15 cellular contexts compared by ENCODE assay signal in genomic region chr6:166672624-166673165, GRCh38. TPM values are rescaled to one million over a fixed set of nuclear protein-coding genes. Genes with fewer than 3 reads are reported as not detected.
DNase-seq lines count a peak whose midpoint lies in the region; ATAC-seq and TF ChIP-seq lines count a peak whose summit lies in the region.
"Had no signal": no experiment of that assay in that cellular context is flagged by ENCODE, and none has a peak within 500 bp of the region (broad histone marks: within the 10 kb centered on the region; RNA-seq: fewer than 3 reads in every experiment).

No MANE protein-coding gene starts in this region.

- no peaks in the 10 kb centered on the region for H4K20me1 ChIP-seq in H9 (ENCODE audit: control insufficient read depth, insufficient read depth, insufficient read length)

- H2AFZ ChIP-seq in H9 (ENCODE audit: low read length) = no peak overlapping the region

- H4K5ac ChIP-seq in H9 (ENCODE audit: insufficient read length, low read depth, low read length) = no peak overlapping the region

- H4K91ac ChIP-seq in H9 (ENCODE audit: insufficient read length, low read depth, low read length) = no peak overlapping the region

- DNase-seq in left ventricle myocardium inferior (no peak), Right ventricle myocardium superior (no peak), H9 (no peak), upper lobe of right lung (no peak), adrenal gland (no peak)
- DNase-seq: NCI-H1105, NCI-H1694 treated with DMSO at 0.1 percent for 48 hours, NCI-H2107, NCI-H345, NCI-H69, SHP77 treated with DMSO at 0.1 percent for 48 hours had no signal

- peaks cover 7% of the 10 kb centered on the region for H3K27me3 Mint-ChIP-seq in H9 (ENCODE audit: low read depth)

- no peak overlapping the region for H3K4me3 Mint-ChIP-seq in H9

- no peak overlapping the region for H3K18ac ChIP-seq in H9 (ENCODE audit: insufficient read length, low read depth, low read length)

- no peak overlapping the region for H3K4me2 ChIP-seq in H9 (ENCODE audit: insufficient read depth, insufficient read length, low read length)

- H2BK120ac ChIP-seq in H9 (ENCODE audit: low read depth, low read length, poor library complexity, severe bottlenecking) = no peak overlapping the region

- no peak overlapping the region for H2BK12ac ChIP-seq in H9 (ENCODE audit: insufficient read length, low read depth, low read length)

- H3K27me3 ChIP-seq in left ventricle myocardium inferior (ENCODE audit: low read depth) = peaks cover 11% of the 10 kb centered on the region
- H3K27me3 ChIP-seq in H9 (ENCODE audit: insufficient read depth, low read length) = no peaks in the 10 kb centered on the region
- H3K27me3 ChIP-seq in upper lobe of right lung = no peaks in the 10 kb centered on the region
- H3K27me3 ChIP-seq in adrenal gland = no peaks in the 10 kb centered on the region

- H3K36me3 Mint-ChIP-seq in H9 (ENCODE audit: insufficient read depth in 1 of 3, low read depth in 3 of 3) = no peaks in the 10 kb centered on the region; a peak in 1 of 7 replicates

- H2BK5ac ChIP-seq in H9 (ENCODE audit: insufficient read length, low read length) = no peak overlapping the region

- peaks cover 0 to 3% of the 10 kb centered on the region in 2 experiments; a peak in 3 of 5 replicates for H3K9me3 Mint-ChIP-seq in H9
- H3K9me3 Mint-ChIP-seq: IgD-negative memory B cell had no signal

- H3K4me1 ChIP-seq in left ventricle myocardium inferior (peaks cover 33% of the 10 kb centered on the region), H9 (ENCODE audit: insufficient read depth, low read length) (no peaks in the 10 kb centered on the region; the same call in 1 of the 2 replicates), upper lobe of right lung (no peaks in the 10 kb centered on the region), adrenal gland (replicated peaks in 1 of 2) (peaks cover 6 to 13% of the 10 kb centered on the region in 2 donors)

- intact Hi-C loops in left ventricle myocardium inferior (cut with micrococcal nuclease) = no loop called here
- intact Hi-C loops in Right ventricle myocardium superior (cut with DNase I) = no loop called here
- intact Hi-C loops in upper lobe of right lung (cut with DNase I) = no loop called here
- intact Hi-C loops in adrenal gland (cut with DNase I) = no loop called here

- TF ChIP-seq CTCF in left ventricle myocardium inferior (IDR thresholded peaks at IDR 0.05; ENCODE audit: borderline replicate concordance) (no peak), H9 (conservative IDR thresholded peaks at IDR 0.05) (no peak), upper lobe of right lung (IDR thresholded peaks at IDR 0.05) (no peak), adrenal gland (IDR thresholded peaks at IDR 0.05) (no peak)

- H3K4me3 ChIP-seq in left ventricle myocardium inferior = peak overlapping the region; percentile 30
- H3K4me3 ChIP-seq in upper lobe of right lung = no peak overlapping the region
- H3K4me3 ChIP-seq in adrenal gland = no peak overlapping the region

- no peak overlapping the region for H4K8ac ChIP-seq in H9 (replicated peaks; ENCODE audit: insufficient read length, low read depth, low read length)

- no peaks in the 10 kb centered on the region for H3K79me1 ChIP-seq in H9 (ENCODE audit: insufficient read depth, low read depth, low read length, poor library complexity, severe bottlenecking)

- peaks cover 15 to 20% of the 10 kb centered on the region in 2 experiments for H3K4me1 Mint-ChIP-seq in H9

- no peak overlapping the region for H3K23ac ChIP-seq in H9 (ENCODE audit: insufficient read length, low read depth, low read length)

- no peaks in the 10 kb centered on the region for H3K79me2 ChIP-seq in H9 (ENCODE audit: insufficient read depth, low read length)

- H3K27ac Mint-ChIP-seq in H9 = peak overlapping the region in 2 of 3 experiments; percentile 27 to 46; a peak in 2 of 7 replicates

- H3K23me2 ChIP-seq in H9 (ENCODE audit: insufficient read length, low read depth, low read length, poor library complexity, severe bottlenecking) = no peaks in the 10 kb centered on the region

- no peak overlapping the region for H3K56ac ChIP-seq in H9 (ENCODE audit: insufficient read length, low read depth, low read length)

- WGBS in H9 (ENCODE audit: extremely low coverage, insufficient read length, low lambda C conversion rate) = no CpG with 5 or more reads among the region's 13 CpGs
- 71 to 85% (median 75%) methylated on average over 5 to 13 of the region's 13 CpGs for WGBS in adrenal gland, 4 donors

- no peak overlapping the region for H3K27ac ChIP-seq in left ventricle myocardium inferior (replicated peaks)
- H3K27ac ChIP-seq in H9 (ENCODE audit: insufficient read length, low read depth, low read length) = no peak overlapping the region
- H3K27ac ChIP-seq in cingulate gyrus (ENCODE audit: low read depth, low read length) = peak overlapping the region; percentile 39
- H3K27ac ChIP-seq in upper lobe of right lung = no peak overlapping the region
- H3K27ac ChIP-seq in adrenal gland = no peak overlapping the region
- H3K27ac ChIP-seq: C4-2B had no signal

- no peak overlapping the region for H3K9ac ChIP-seq in H9 (ENCODE audit: extremely low read depth, insufficient read length, low read length)

- H2AK5ac ChIP-seq in H9 (ENCODE audit: insufficient read length, low read length) = no peak overlapping the region

- no peak overlapping the region for H2BK15ac ChIP-seq in H9 (ENCODE audit: low read depth, low read length)

- no peak overlapping the region for H3K14ac ChIP-seq in H9 (ENCODE audit: insufficient read depth, low read length)

- no peaks in the 10 kb centered on the region for H3K9me3 ChIP-seq in left ventricle myocardium inferior (replicated peaks)
- no peaks in the 10 kb centered on the region for H3K9me3 ChIP-seq in H9 (ENCODE audit: control insufficient read depth, low read depth, low read length)
- no peaks in the 10 kb centered on the region for H3K9me3 ChIP-seq in upper lobe of right lung
- no peaks in the 10 kb centered on the region for H3K9me3 ChIP-seq in adrenal gland (replicated peaks in 1 of 3)

- H3K36me3 ChIP-seq in left ventricle myocardium inferior = no peaks in the 10 kb centered on the region
- H3K36me3 ChIP-seq in upper lobe of right lung = no peaks in the 10 kb centered on the region
- H3K36me3 ChIP-seq in adrenal gland (replicated peaks in 1 of 2) = no peaks in the 10 kb centered on the region

- TF ChIP-seq POLR2A in adrenal gland (IDR thresholded peaks at IDR 0.05) = no peak

- ATAC-seq in Right ventricle myocardium superior (ENCODE audit: poor library complexity) (no peak), upper lobe of right lung (peak; percentile 21), GM19023 (IDR thresholded peaks at IDR 0.05; ENCODE audit: unreplicated experiment) (no peak)

- no peak overlapping the region for H3T11ph ChIP-seq in H9 (ENCODE audit: low read length)

- H3K4ac ChIP-seq in H9 (ENCODE audit: low read depth, low read length) = no peak overlapping the region

- H2BK20ac ChIP-seq in H9 (ENCODE audit: low read depth, low read length, poor library complexity, severe bottlenecking) = no peak overlapping the region

RNA-seq across cellular contexts. Expression of gene RPS6KA2, which starts 45.6 kb away (rescaled TPM):
- total RNA-seq in left ventricle myocardium inferior (77.2 TPM), Right ventricle myocardium superior (50.2 TPM), H9 (2021) (10.4 and 12.3 TPM in 2 replicates), upper lobe of right lung (136 TPM), adrenal gland (10 to 100 TPM; 18.9 to 40.4 (median 28.1) TPM)
- polyA plus RNA-seq in adrenal gland = 10 to 100 TPM in 2 of 3 donors, 1 to 10 TPM in 1; 7.0 to 28.5 (median 10.2) TPM
